21 cellular contexts compared by ENCODE assay signal in genomic region chr11:87445002-87445401, GRCh38.
DNase-seq lines count a peak whose midpoint lies in the region; ATAC-seq and TF ChIP-seq lines count a peak whose summit lies in the region.
"Had no signal": no experiment of that assay in that cellular context is flagged by ENCODE, and none has a peak within 500 bp of the region (broad histone marks: within the 10 kb centered on the region; RNA-seq: fewer than 3 reads in every experiment).

No MANE protein-coding gene starts in this region.

- H3K27me3 ChIP-seq in AG04450 (ENCODE audit: control insufficient read depth, insufficient read depth, low read length) (no peaks in the 10 kb centered on the region), brain microvascular endothelial cell (replicated peaks) (no peaks in the 10 kb centered on the region)
- H3K27me3 ChIP-seq: pancreas had no signal

- no peak overlapping the region for H3K4me3 Mint-ChIP-seq in stimulated activated effector memory CD8-positive, alpha-beta T cell treated with anti-CD3 and anti-CD28 coated beads, Interleukin-12 subunit alpha, Interleukin-12 subunit beta, amount 100 ng/mL, for 72 hours
- no peak overlapping the region for H3K4me3 Mint-ChIP-seq in activated T-helper 2 cell treated with anti-CD3 and anti-CD28 coated beads, Interferon-gamma antibody, Interleukin-2, Interleukin-4, amounts not matched to agents 10 μg/mL and 5 μg/mL and 100 μg/mL, durations not matched to agents 14 hours and 24 hours and 36 hours (ENCODE audit: low read depth)
- H3K4me3 Mint-ChIP-seq: CD4-positive, alpha-beta memory T cell; naive thymus-derived CD4-positive, alpha-beta T cell; stimulated activated naive CD8-positive, alpha-beta T cell treated with anti-CD3 and anti-CD28 coated beads, Interleukin-15, Interleukin-2, amounts not matched to agents 100 ng/mL and 50 ng/mL, for 24 hours had no signal

- no peaks in the 10 kb centered on the region for H3K27me3 Mint-ChIP-seq in activated T-helper 2 cell treated with anti-CD3 and anti-CD28 coated beads, Interferon-gamma antibody, Interleukin-2, Interleukin-4, amounts not matched to agents 10 μg/mL and 5 μg/mL and 100 μg/mL, durations not matched to agents 14 hours and 24 hours and 36 hours (ENCODE audit: low read depth)

- H3K36me3 ChIP-seq in brain microvascular endothelial cell (replicated peaks), result no peaks in the 10 kb centered on the region
- H3K36me3 ChIP-seq: pancreas had no signal

- ATAC-seq in stimulated activated effector memory CD8-positive, alpha-beta T cell treated with anti-CD3 and anti-CD28 coated beads, Interleukin-12 subunit alpha, Interleukin-12 subunit beta, amount 100 ng/mL, for 72 hours, result no peak
- no peak for ATAC-seq in GM18511 (IDR thresholded peaks at IDR 0.05; ENCODE audit: unreplicated experiment)
- ATAC-seq in HG03520 (IDR thresholded peaks at IDR 0.05; ENCODE audit: unreplicated experiment), result no peak
- ATAC-seq: naive thymus-derived CD4-positive, alpha-beta T cell; pancreas; sciatic nerve had no signal

- H3K4me3 ChIP-seq in AG04450 (ENCODE audit: low read depth, low read length) (no peak overlapping the region), brain microvascular endothelial cell (ENCODE audit: low read depth, low read length) (no peak overlapping the region)
- H3K4me3 ChIP-seq: pancreas had no signal

- CTCF ChIA-PET in AG04450 (lab: Charles Lee), result interaction anchor here (1.3 to 2.2 kb wide), 2 partner anchors 19 to 24 kb away, joined by 3 to 9 read pairs; no protein-coding TSS in a partner anchor

- no peaks in the 10 kb centered on the region for H3K36me3 Mint-ChIP-seq in stimulated activated effector memory CD8-positive, alpha-beta T cell treated with anti-CD3 and anti-CD28 coated beads, Interleukin-12 subunit alpha, Interleukin-12 subunit beta, amount 100 ng/mL, for 72 hours
- no peaks in the 10 kb centered on the region for H3K36me3 Mint-ChIP-seq in activated T-helper 2 cell treated with anti-CD3 and anti-CD28 coated beads, Interferon-gamma antibody, Interleukin-2, Interleukin-4, amounts not matched to agents 10 μg/mL and 5 μg/mL and 100 μg/mL, durations not matched to agents 14 hours and 24 hours and 36 hours (ENCODE audit: low read depth)
- H3K36me3 Mint-ChIP-seq: CD4-positive, alpha-beta memory T cell; naive thymus-derived CD4-positive, alpha-beta T cell had no signal

- peak overlapping the region; percentile 54 for H3K27ac ChIP-seq in AG04450 (ENCODE audit: low read depth, low read length)
- peak overlapping the region; percentile 49 for H3K27ac ChIP-seq in brain microvascular endothelial cell
- H3K27ac ChIP-seq: pancreas, RWPE1 had no signal

- DNase-seq in AG04450 (ENCODE audit: low read depth, low spot score) (no peak), HS-5 (ENCODE audit: low read depth) (peak; percentile 66), brain microvascular endothelial cell (peak; percentile 33), kidney glomerular epithelial cell (lab: John Stamatoyannopoulos, UW) (peak; percentile 41)
- no peak for DNase-seq in stimulated activated effector memory CD8-positive, alpha-beta T cell treated with anti-CD3 and anti-CD28 coated beads, Interleukin-12 subunit alpha, Interleukin-12 subunit beta, amount 100 ng/mL, for 72 hours (ENCODE audit: low spot score in 2 of 2)
- DNase-seq in activated T-helper 2 cell treated with anti-CD3 and anti-CD28 coated beads, Interferon-gamma antibody, Interleukin-2, Interleukin-4, amounts not matched to agents 10 μg/mL and 5 μg/mL and 100 μg/mL, durations not matched to agents 14 hours and 24 hours and 36 hours (ENCODE audit: low spot score), result no peak
- DNase-seq: activated CD4-positive, alpha-beta T cell treated with anti-CD3 and anti-CD28 coated beads for 4 hours; amygdala; CD4-positive, alpha-beta memory T cell; DMS53; Kasumi-1; naive thymus-derived CD4-positive, alpha-beta T cell; NCI-H1105; NCI-H2107; NCI-H510A treated with DMSO at 0.1 percent for 48 hours; pancreas had no signal

- no peak for TF ChIP-seq CTCF in AG04450 (IDR thresholded peaks at IDR 0.05; ENCODE audit: low read depth, low read length)
- no peak for TF ChIP-seq CTCF in brain microvascular endothelial cell (IDR thresholded peaks at IDR 0.05; ENCODE audit: low read depth, low read length, missing control alignments)

- no peak overlapping the region for H3K27ac Mint-ChIP-seq in stimulated activated effector memory CD8-positive, alpha-beta T cell treated with anti-CD3 and anti-CD28 coated beads, Interleukin-12 subunit alpha, Interleukin-12 subunit beta, amount 100 ng/mL, for 72 hours
- H3K27ac Mint-ChIP-seq in activated T-helper 2 cell treated with anti-CD3 and anti-CD28 coated beads, Interferon-gamma antibody, Interleukin-2, Interleukin-4, amounts not matched to agents 10 μg/mL and 5 μg/mL and 100 μg/mL, durations not matched to agents 14 hours and 24 hours and 36 hours, result no peak overlapping the region
- H3K27ac Mint-ChIP-seq: CD4-positive, alpha-beta memory T cell; naive thymus-derived CD4-positive, alpha-beta T cell; stimulated activated naive CD8-positive, alpha-beta T cell treated with anti-CD3 and anti-CD28 coated beads, Interleukin-15, Interleukin-2, amounts not matched to agents 100 ng/mL and 50 ng/mL, for 24 hours had no signal

- POLR2A ChIA-PET in AG04450 (lab: Yijun Ruan, JAX), result interaction anchor here (1.0 to 1.9 kb wide), 3 partner anchors 9 to 28 kb away, joined by 3 to 6 read pairs (median 3); no protein-coding TSS in a partner anchor

- intact Hi-C loops in activated T-helper 2 cell treated with anti-CD3 and anti-CD28 coated beads, Interferon-gamma antibody, Interleukin-2, Interleukin-4, amounts not matched to agents 10 μg/mL and 5 μg/mL and 100 μg/mL, durations not matched to agents 14 hours and 24 hours and 36 hours (cut with micrococcal nuclease), result no loop called here

- H3K9me3 ChIP-seq in AG04450 (ENCODE audit: control insufficient read depth, insufficient read depth, low read length), result no peaks in the 10 kb centered on the region
- H3K9me3 ChIP-seq: pancreas had no signal

- in situ Hi-C loops in brain microvascular endothelial cell (cut with HindIII; ENCODE audit: low pct_ligation_motif_present, low sequenced_read_pairs), result no loop called here

- H3K9me3 Mint-ChIP-seq in stimulated activated effector memory CD8-positive, alpha-beta T cell treated with anti-CD3 and anti-CD28 coated beads, Interleukin-12 subunit alpha, Interleukin-12 subunit beta, amount 100 ng/mL, for 72 hours, result no peaks in the 10 kb centered on the region
- no peaks in the 10 kb centered on the region for H3K9me3 Mint-ChIP-seq in activated T-helper 2 cell treated with anti-CD3 and anti-CD28 coated beads, Interferon-gamma antibody, Interleukin-2, Interleukin-4, amounts not matched to agents 10 μg/mL and 5 μg/mL and 100 μg/mL, durations not matched to agents 14 hours and 24 hours and 36 hours
- H3K9me3 Mint-ChIP-seq: CD4-positive, alpha-beta memory T cell; naive thymus-derived CD4-positive, alpha-beta T cell; stimulated activated naive CD8-positive, alpha-beta T cell treated with anti-CD3 and anti-CD28 coated beads, Interleukin-15, Interleukin-2, amounts not matched to agents 100 ng/mL and 50 ng/mL, for 24 hours had no signal

- H3K4me1 Mint-ChIP-seq in stimulated activated effector memory CD8-positive, alpha-beta T cell treated with anti-CD3 and anti-CD28 coated beads, Interleukin-12 subunit alpha, Interleukin-12 subunit beta, amount 100 ng/mL, for 72 hours, result no peaks in the 10 kb centered on the region
- no peaks in the 10 kb centered on the region for H3K4me1 Mint-ChIP-seq in activated T-helper 2 cell treated with anti-CD3 and anti-CD28 coated beads, Interferon-gamma antibody, Interleukin-2, Interleukin-4, amounts not matched to agents 10 μg/mL and 5 μg/mL and 100 μg/mL, durations not matched to agents 14 hours and 24 hours and 36 hours (ENCODE audit: low read depth)
- H3K4me1 Mint-ChIP-seq: CD4-positive, alpha-beta memory T cell; naive thymus-derived CD4-positive, alpha-beta T cell had no signal

Comparison
In these comparisons a context has a peak if more than half of its experiments do, and no peak if none do; other contexts are left out.
1. DNase-seq: peak in HS-5 (single experiment), brain microvascular endothelial cell (single experiment) and kidney glomerular epithelial cell (single experiment); none in AG04450 (single experiment), stimulated activated effector memory CD8-positive, alpha-beta T cell treated with anti-CD3 and anti-CD28 coated beads, Interleukin-12 subunit alpha, Interleukin-12 subunit beta, amount 100 ng/mL, for 72 hours (0 of 2) and activated T-helper 2 cell treated with anti-CD3 and anti-CD28 coated beads, Interferon-gamma antibody, Interleukin-2, Interleukin-4, amounts not matched to agents 10 μg/mL and 5 μg/mL and 100 μg/mL, durations not matched to agents 14 hours and 24 hours and 36 hours (single experiment).